In genomic region chr20:49675368-49676151, GRCh38 we compare ENCODE assay signal across 1 cellular context.
TF ChIP-seq lines count a peak whose summit lies in the region.

No MANE protein-coding gene starts in this region.

TF ChIP-seq in HepG2, 621 proteins besides CTCF, POLR2A, EP300 and RAD21 (continued from another document and continues in another):
- TF ChIP-seq, protein P1, sequence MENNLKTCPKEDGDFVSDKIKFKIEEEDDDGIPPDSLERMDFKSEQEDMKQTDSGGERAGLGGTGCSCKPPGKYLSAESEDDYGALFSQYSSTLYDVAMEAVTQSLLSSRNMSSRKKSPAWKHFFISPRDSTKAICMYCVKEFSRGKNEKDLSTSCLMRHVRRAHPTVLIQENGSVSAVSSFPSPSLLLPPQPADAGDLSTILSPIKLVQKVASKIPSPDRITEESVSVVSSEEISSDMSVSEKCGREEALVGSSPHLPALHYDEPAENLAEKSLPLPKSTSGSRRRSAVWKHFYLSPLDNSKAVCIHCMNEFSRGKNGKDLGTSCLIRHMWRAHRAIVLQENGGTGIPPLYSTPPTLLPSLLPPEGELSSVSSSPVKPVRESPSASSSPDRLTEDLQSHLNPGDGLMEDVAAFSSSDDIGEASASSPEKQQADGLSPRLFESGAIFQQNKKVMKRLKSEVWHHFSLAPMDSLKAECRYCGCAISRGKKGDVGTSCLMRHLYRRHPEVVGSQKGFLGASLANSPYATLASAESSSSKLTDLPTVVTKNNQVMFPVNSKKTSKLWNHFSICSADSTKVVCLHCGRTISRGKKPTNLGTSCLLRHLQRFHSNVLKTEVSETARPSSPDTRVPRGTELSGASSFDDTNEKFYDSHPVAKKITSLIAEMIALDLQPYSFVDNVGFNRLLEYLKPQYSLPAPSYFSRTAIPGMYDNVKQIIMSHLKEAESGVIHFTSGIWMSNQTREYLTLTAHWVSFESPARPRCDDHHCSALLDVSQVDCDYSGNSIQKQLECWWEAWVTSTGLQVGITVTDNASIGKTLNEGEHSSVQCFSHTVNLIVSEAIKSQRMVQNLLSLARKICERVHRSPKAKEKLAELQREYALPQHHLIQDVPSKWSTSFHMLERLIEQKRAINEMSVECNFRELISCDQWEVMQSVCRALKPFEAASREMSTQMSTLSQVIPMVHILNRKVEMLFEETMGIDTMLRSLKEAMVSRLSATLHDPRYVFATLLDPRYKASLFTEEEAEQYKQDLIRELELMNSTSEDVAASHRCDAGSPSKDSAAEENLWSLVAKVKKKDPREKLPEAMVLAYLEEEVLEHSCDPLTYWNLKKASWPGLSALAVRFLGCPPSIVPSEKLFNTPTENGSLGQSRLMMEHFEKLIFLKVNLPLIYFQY (CRISPR knock-in tag; IDR thresholded peaks at IDR 0.05; ENCODE audit: borderline replicate concordance) = 0 out of 2 replicates have a peak, but pooled peaks have one; percentile 49
- TF ChIP-seq ARID3A (IDR thresholded peaks at IDR 0.05; ENCODE audit: low read depth, low read length) = peak; percentile 80
- no peak for TF ChIP-seq ZFP36 (IDR thresholded peaks at IDR 0.05; ENCODE audit: borderline replicate concordance, low read depth, low read length, partially characterized antibody)
- no peak for TF ChIP-seq ZNF441 (CRISPR knock-in tag; IDR thresholded peaks at IDR 0.05; ENCODE audit: borderline replicate concordance)
- TF ChIP-seq ZNF746 (CRISPR knock-in tag; IDR thresholded peaks at IDR 0.05) = no peak
- no peak for TF ChIP-seq ZBTB39 (CRISPR knock-in tag; IDR thresholded peaks at IDR 0.05)
- no peak for TF ChIP-seq ZNF570 (CRISPR knock-in tag; IDR thresholded peaks at IDR 0.05; ENCODE audit: borderline replicate concordance)
- TF ChIP-seq NKX3-1 (CRISPR knock-in tag; IDR thresholded peaks at IDR 0.05) = no peak
- TF ChIP-seq ONECUT2 (CRISPR knock-in tag; IDR thresholded peaks at IDR 0.05) = 0 out of 2 replicates have a peak, but pooled peaks have one; percentile 34
- no peak for TF ChIP-seq GABPB1 (CRISPR knock-in tag; IDR thresholded peaks at IDR 0.05)
- TF ChIP-seq ARNTL (CRISPR knock-in tag; IDR thresholded peaks at IDR 0.05) = no peak
- TF ChIP-seq SMAD1 (CRISPR knock-in tag; IDR thresholded peaks at IDR 0.05; ENCODE audit: borderline replicate concordance, low read depth) = 0 out of 2 replicates have a peak, but pooled peaks have one; percentile 11
- peak; percentile 81 for TF ChIP-seq HOMEZ (CRISPR knock-in tag; IDR thresholded peaks at IDR 0.05; ENCODE audit: low read depth)
- TF ChIP-seq ZFX (CRISPR knock-in tag; IDR thresholded peaks at IDR 0.05; ENCODE audit: low read depth) = no peak
- peak; percentile 88 for TF ChIP-seq JUN (CRISPR knock-in tag; IDR thresholded peaks at IDR 0.05)
- no peak; the same call in 1 of the 2 replicates for TF ChIP-seq ZNF335 (CRISPR knock-in tag; IDR thresholded peaks at IDR 0.05)
- no peak for TF ChIP-seq ZSCAN30 (CRISPR knock-in tag; IDR thresholded peaks at IDR 0.05)
- TF ChIP-seq MED1 (CRISPR knock-in tag; IDR thresholded peaks at IDR 0.05) = peak; percentile 56; the same call in 1 of the 2 replicates
- TF ChIP-seq SATB2 (CRISPR knock-in tag; IDR thresholded peaks at IDR 0.05) = no peak
- TF ChIP-seq ZNF660 (CRISPR knock-in tag; IDR thresholded peaks at IDR 0.05; ENCODE audit: borderline replicate concordance, low read depth) = no peak
- TF ChIP-seq, protein P2, sequence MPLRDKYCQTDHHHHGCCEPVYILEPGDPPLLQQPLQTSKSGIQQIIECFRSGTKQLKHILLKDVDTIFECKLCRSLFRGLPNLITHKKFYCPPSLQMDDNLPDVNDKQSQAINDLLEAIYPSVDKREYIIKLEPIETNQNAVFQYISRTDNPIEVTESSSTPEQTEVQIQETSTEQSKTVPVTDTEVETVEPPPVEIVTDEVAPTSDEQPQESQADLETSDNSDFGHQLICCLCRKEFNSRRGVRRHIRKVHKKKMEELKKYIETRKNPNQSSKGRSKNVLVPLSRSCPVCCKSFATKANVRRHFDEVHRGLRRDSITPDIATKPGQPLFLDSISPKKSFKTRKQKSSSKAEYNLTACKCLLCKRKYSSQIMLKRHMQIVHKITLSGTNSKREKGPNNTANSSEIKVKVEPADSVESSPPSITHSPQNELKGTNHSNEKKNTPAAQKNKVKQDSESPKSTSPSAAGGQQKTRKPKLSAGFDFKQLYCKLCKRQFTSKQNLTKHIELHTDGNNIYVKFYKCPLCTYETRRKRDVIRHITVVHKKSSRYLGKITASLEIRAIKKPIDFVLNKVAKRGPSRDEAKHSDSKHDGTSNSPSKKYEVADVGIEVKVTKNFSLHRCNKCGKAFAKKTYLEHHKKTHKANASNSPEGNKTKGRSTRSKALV (CRISPR knock-in tag; IDR thresholded peaks at IDR 0.05) = no peak
- TF ChIP-seq YY1 (IDR thresholded peaks at IDR 0.05; ENCODE audit: insufficient read depth, insufficient replicate concordance, low read depth, low read length) = peak; percentile 18
- no peak for TF ChIP-seq KAT2B (IDR thresholded peaks at IDR 0.05; ENCODE audit: borderline replicate concordance, low read depth, low read length)
- no peak; the same call in 1 of the 2 replicates for TF ChIP-seq ZSCAN5A (CRISPR knock-in tag; IDR thresholded peaks at IDR 0.05; ENCODE audit: borderline replicate concordance)
- no peak for TF ChIP-seq IRF2 (CRISPR knock-in tag; IDR thresholded peaks at IDR 0.05)
- no peak for TF ChIP-seq AKAP8 (CRISPR knock-in tag; IDR thresholded peaks at IDR 0.05)
- no peak; the same call in 1 of the 2 replicates for TF ChIP-seq ZNF101 (CRISPR knock-in tag; IDR thresholded peaks at IDR 0.05; ENCODE audit: borderline replicate concordance, low read depth)
- no peak for TF ChIP-seq ZNF292 (CRISPR knock-in tag; IDR thresholded peaks at IDR 0.05; ENCODE audit: borderline replicate concordance, low read depth)
- 0 out of 2 replicates have a peak, but pooled peaks have one; percentile 57 for TF ChIP-seq PHF21A (CRISPR knock-in tag; IDR thresholded peaks at IDR 0.05)
- TF ChIP-seq MYNN (CRISPR knock-in tag; IDR thresholded peaks at IDR 0.05; ENCODE audit: low read depth) = 0 out of 2 replicates have a peak, but pooled peaks have one; percentile 42
- no peak for TF ChIP-seq RARG (CRISPR knock-in tag; IDR thresholded peaks at IDR 0.05; ENCODE audit: low read depth)
- no peak for TF ChIP-seq ZBTB3 (CRISPR knock-in tag; IDR thresholded peaks at IDR 0.05; ENCODE audit: borderline replicate concordance, low read depth)
- no peak for TF ChIP-seq SMYD3 (CRISPR knock-in tag; IDR thresholded peaks at IDR 0.05)
- no peak for TF ChIP-seq ZFYVE20 (CRISPR knock-in tag; IDR thresholded peaks at IDR 0.05; ENCODE audit: borderline replicate concordance, low read depth)
- no peak for TF ChIP-seq SOX6 (IDR thresholded peaks at IDR 0.05)
- TF ChIP-seq SOX6 (CRISPR knock-in tag; IDR thresholded peaks at IDR 0.05) = peak; percentile 75
- TF ChIP-seq KLF11 (CRISPR knock-in tag; IDR thresholded peaks at IDR 0.05) = peak; percentile 58; the same call in 1 of the 2 replicates
- TF ChIP-seq, protein P3, sequence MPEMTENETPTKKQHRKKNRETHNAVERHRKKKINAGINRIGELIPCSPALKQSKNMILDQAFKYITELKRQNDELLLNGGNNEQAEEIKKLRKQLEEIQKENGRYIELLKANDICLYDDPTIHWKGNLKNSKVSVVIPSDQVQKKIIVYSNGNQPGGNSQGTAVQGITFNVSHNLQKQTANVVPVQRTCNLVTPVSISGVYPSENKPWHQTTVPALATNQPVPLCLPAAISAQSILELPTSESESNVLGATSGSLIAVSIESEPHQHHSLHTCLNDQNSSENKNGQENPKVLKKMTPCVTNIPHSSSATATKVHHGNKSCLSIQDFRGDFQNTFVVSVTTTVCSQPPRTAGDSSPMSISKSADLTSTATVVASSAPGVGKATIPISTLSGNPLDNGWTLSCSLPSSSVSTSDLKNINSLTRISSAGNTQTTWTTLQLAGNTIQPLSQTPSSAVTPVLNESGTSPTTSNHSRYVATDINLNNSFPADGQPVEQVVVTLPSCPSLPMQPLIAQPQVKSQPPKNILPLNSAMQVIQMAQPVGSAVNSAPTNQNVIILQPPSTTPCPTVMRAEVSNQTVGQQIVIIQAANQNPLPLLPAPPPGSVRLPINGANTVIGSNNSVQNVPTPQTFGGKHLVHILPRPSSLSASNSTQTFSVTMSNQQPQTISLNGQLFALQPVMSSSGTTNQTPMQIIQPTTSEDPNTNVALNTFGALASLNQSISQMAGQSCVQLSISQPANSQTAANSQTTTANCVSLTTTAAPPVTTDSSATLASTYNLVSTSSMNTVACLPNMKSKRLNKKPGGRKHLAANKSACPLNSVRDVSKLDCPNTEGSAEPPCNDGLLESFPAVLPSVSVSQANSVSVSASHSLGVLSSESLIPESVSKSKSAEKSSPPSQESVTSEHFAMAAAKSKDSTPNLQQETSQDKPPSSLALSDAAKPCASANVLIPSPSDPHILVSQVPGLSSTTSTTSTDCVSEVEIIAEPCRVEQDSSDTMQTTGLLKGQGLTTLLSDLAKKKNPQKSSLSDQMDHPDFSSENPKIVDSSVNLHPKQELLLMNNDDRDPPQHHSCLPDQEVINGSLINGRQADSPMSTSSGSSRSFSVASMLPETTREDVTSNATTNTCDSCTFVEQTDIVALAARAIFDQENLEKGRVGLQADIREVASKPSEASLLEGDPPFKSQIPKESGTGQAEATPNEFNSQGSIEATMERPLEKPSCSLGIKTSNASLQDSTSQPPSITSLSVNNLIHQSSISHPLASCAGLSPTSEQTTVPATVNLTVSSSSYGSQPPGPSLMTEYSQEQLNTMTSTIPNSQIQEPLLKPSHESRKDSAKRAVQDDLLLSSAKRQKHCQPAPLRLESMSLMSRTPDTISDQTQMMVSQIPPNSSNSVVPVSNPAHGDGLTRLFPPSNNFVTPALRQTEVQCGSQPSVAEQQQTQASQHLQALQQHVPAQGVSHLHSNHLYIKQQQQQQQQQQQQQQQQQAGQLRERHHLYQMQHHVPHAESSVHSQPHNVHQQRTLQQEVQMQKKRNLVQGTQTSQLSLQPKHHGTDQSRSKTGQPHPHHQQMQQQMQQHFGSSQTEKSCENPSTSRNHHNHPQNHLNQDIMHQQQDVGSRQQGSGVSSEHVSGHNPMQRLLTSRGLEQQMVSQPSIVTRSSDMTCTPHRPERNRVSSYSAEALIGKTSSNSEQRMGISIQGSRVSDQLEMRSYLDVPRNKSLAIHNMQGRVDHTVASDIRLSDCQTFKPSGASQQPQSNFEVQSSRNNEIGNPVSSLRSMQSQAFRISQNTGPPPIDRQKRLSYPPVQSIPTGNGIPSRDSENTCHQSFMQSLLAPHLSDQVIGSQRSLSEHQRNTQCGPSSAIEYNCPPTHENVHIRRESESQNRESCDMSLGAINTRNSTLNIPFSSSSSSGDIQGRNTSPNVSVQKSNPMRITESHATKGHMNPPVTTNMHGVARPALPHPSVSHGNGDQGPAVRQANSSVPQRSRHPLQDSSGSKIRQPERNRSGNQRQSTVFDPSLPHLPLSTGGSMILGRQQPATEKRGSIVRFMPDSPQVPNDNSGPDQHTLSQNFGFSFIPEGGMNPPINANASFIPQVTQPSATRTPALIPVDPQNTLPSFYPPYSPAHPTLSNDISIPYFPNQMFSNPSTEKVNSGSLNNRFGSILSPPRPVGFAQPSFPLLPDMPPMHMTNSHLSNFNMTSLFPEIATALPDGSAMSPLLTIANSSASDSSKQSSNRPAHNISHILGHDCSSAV (CRISPR knock-in tag; IDR thresholded peaks at IDR 0.05; ENCODE audit: borderline replicate concordance) = no peak
- no peak for TF ChIP-seq HDAC1 (CRISPR knock-in tag; IDR thresholded peaks at IDR 0.05)
- no peak for TF ChIP-seq FLYWCH1 (CRISPR knock-in tag; IDR thresholded peaks at IDR 0.05)
- TF ChIP-seq ZNF546 (CRISPR knock-in tag; conservative IDR thresholded peaks at IDR 0.05) = no peak
